ENCODE assay signal across 8 cellular contexts in genomic region chrX:153726286-153727107, GRCh38. TPM values are rescaled to one million over a fixed set of nuclear protein-coding genes. Genes with fewer than 3 reads are reported as not detected.
DNase-seq lines count a peak whose midpoint lies in the region; ATAC-seq, FAIRE-seq and TF ChIP-seq lines count a peak whose summit lies in the region.

No MANE protein-coding gene starts in this region.

- H3K4me3 Mint-ChIP-seq in CD8-positive, alpha-beta memory T cell, result peak overlapping the region; percentile 60 to 85 (median 69)

- POLR2A ChIA-PET in CD8-positive, alpha-beta memory T cell (lab: Charles Lee), result interaction anchor here (0.7 kb wide), 1 partner anchor 224 kb away, joined by 3 read pairs; no protein-coding TSS in a partner anchor

- peak; percentile 21 to 65 (median 49) for DNase-seq in CD8-positive, alpha-beta memory T cell
- peak; percentile 65 for DNase-seq in RCC 7860 (ENCODE audit: low spot score)
- DNase-seq in astrocyte of the hippocampus (ENCODE audit: low read depth, low spot score), result peak; percentile 61
- DNase-seq in iris pigment epithelial cell (ENCODE audit: low read depth), result peak; percentile 54
- no peak for DNase-seq in NCI-H748 (lab: John Stamatoyannopoulos, UW; ENCODE audit: unreplicated experiment)

- no peaks in the 10 kb centered on the region for H3K36me3 ChIP-seq in CD8-positive, alpha-beta memory T cell (ENCODE audit: insufficient read depth, low read length)

- H3K9me3 ChIP-seq in CD8-positive, alpha-beta memory T cell (ENCODE audit: low read length), result no peaks in the 10 kb centered on the region

- H3K4me1 ChIP-seq in CD8-positive, alpha-beta memory T cell (ENCODE audit: insufficient read depth, low read length), result peaks cover 17% of the 10 kb centered on the region

- H3K4me1 Mint-ChIP-seq in CD8-positive, alpha-beta memory T cell, result peaks cover 29 to 49% (median 34%) of the 10 kb centered on the region in 3 donors

- CTCF ChIA-PET in CD8-positive, alpha-beta memory T cell (lab: Charles Lee), result interaction anchor here (1.1 to 1.3 kb wide), 3 partner anchors 9 to 221 kb away, joined by 3 to 4 read pairs (median 3); no protein-coding TSS in a partner anchor

- H3K4me3 ChIP-seq in CD8-positive, alpha-beta memory T cell (ENCODE audit: low read length), result no peak overlapping the region
- H3K4me3 ChIP-seq in skin epidermis, result peak overlapping the region in 5 of 7 experiments; percentile 1 to 76 (median 18)

- no peaks in the 10 kb centered on the region for H3K27me3 ChIP-seq in CD8-positive, alpha-beta memory T cell (ENCODE audit: insufficient read depth, low read length, poor library complexity, severe bottlenecking)

- ATAC-seq in HG03196 (IDR thresholded peaks at IDR 0.05; ENCODE audit: unreplicated experiment), result peak; percentile 39

- H3K27me3 Mint-ChIP-seq in CD8-positive, alpha-beta memory T cell, result peaks cover 0 to 1% of the 10 kb centered on the region in 2 donors

- H3K27ac Mint-ChIP-seq in CD8-positive, alpha-beta memory T cell, result peak overlapping the region; percentile 61 to 91 (median 72)

- H3K36me3 Mint-ChIP-seq in CD8-positive, alpha-beta memory T cell, result peaks cover 0 to 17% (median 4%) of the 10 kb centered on the region in 3 donors

- FAIRE-seq in RCC 7860 (lab: Jason Lieb, UNC), result peak; percentile 74

- no peaks in the 10 kb centered on the region for H3K9me3 Mint-ChIP-seq in CD8-positive, alpha-beta memory T cell

- peak overlapping the region; percentile 61 for H3K27ac ChIP-seq in CD8-positive, alpha-beta memory T cell (ENCODE audit: low read depth, low read length)
- peak overlapping the region; percentile 22 to 94 (median 80) for H3K27ac ChIP-seq in skin epidermis

- TF ChIP-seq POLR2A in GM19099 (IDR thresholded peaks at IDR 0.05; ENCODE audit: extremely low read depth, insufficient read length, low read depth), result peak; percentile 30

RNA-seq across cellular contexts. Expression of gene ABCD1, which starts 1.8 kb away (rescaled TPM):
- total RNA-seq in CD8-positive, alpha-beta memory T cell, result 1 to 10 TPM; 3.9 to 4.1 TPM
- polyA plus RNA-seq in CD8-positive, alpha-beta memory T cell, result 3.4 TPM

RNA-seq across cellular contexts. Expression of gene BCAP31, which starts 2.3 kb away (rescaled TPM):
- 100 to 1,000 TPM; 140 to 153 TPM for total RNA-seq in CD8-positive, alpha-beta memory T cell
- polyA plus RNA-seq in CD8-positive, alpha-beta memory T cell, result 333 TPM

RNA-seq across cellular contexts. Expression of gene PLXNB3, which starts 37.6 kb away (rescaled TPM):
- total RNA-seq in CD8-positive, alpha-beta memory T cell, result under 1 TPM; 0.51 to 0.57 TPM
- not detected for polyA plus RNA-seq in CD8-positive, alpha-beta memory T cell

RNA-seq across cellular contexts. Expression of gene SLC6A8, which starts 38.8 kb away (rescaled TPM):
- 1 to 10 TPM; 1.0 to 1.2 TPM for total RNA-seq in CD8-positive, alpha-beta memory T cell
- polyA plus RNA-seq in CD8-positive, alpha-beta memory T cell, result 0.12 TPM

RNA-seq across cellular contexts. Expression of gene PNCK, which starts 52.9 kb away (rescaled TPM):
- not detected for total RNA-seq in CD8-positive, alpha-beta memory T cell
- polyA plus RNA-seq in CD8-positive, alpha-beta memory T cell, result not detected
